Comparison of ENCODE assay signal across 8 cellular contexts in the genomic region with DNA sequence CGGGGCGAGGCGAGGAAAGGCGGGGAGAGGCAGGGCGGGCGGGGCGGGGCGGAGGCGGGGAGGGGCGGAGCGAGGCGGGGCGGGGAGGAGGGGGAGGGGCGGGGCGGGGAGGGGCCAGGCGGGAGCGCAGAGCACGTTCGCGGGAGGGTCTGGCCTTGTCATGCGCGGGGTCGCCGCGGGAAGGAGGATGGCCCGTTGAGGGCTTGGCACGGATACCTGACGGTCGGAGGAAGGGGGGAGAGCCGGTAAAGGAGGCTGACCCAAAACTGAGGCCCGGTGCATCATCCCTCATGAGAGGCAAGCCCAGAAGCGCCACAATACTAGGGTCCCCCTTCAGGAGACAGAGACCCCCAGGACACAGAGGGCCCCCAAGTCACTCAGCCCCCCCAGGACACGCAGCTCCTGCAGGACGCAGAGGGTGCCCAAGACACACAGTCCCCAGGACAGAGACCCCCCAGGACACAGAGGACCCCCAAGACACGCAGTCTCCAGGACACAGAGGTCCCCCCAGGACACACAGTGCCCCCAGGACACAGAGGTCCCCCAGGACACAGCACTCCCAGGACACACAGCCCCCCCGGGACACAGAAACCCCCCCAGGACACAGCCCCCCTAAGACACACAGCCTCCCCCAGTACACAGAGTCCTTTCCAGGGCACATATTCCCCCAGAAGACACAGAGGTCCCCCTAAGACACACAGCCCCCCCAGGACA. TPM values are rescaled to one million over a fixed set of nuclear protein-coding genes. Genes with fewer than 3 reads are reported as not detected.
DNase-seq lines count a peak whose midpoint lies in the region; ATAC-seq and TF ChIP-seq lines count a peak whose summit lies in the region.

No MANE protein-coding gene starts in this region.

- ATAC-seq in GM18867 (IDR thresholded peaks at IDR 0.05; ENCODE audit: unreplicated experiment), result no peak
- ATAC-seq in GM18868 (IDR thresholded peaks at IDR 0.05; ENCODE audit: unreplicated experiment), result no peak

- no peaks in the 10 kb centered on the region for H3K9me3 Mint-ChIP-seq in Calu3 (ENCODE audit: low read depth, unreplicated experiment)

- no peaks in the 10 kb centered on the region; the same call in 1 of the 2 replicates for H3K4me1 ChIP-seq in HUES48 (ENCODE audit: control insufficient read depth, insufficient read depth, low read length)
- H3K4me1 ChIP-seq in neutrophil (ENCODE audit: control insufficient read depth in 1 of 2, insufficient read depth in 1 of 2, low read depth in 1 of 2, low read length in 1 of 2), result peaks cover 19 to 23% of the 10 kb centered on the region in 2 experiments

- peaks cover 8% of the 10 kb centered on the region for H3K36me3 ChIP-seq in HUES48 (ENCODE audit: control insufficient read depth, insufficient read depth, low read length)
- peaks cover 8% of the 10 kb centered on the region for H3K36me3 ChIP-seq in neutrophil

- H3K9ac ChIP-seq in HUES48 (ENCODE audit: low read depth, low read length), result no peak overlapping the region

- H3K27me3 ChIP-seq in HUES48 (ENCODE audit: control insufficient read depth, insufficient read depth, low read length) (no peaks in the 10 kb centered on the region), neutrophil (no peaks in the 10 kb centered on the region)

- BruUV-seq in Calu3 (replicated peaks; lab: Mats Ljungman, UMichigan), result no TSS peak

- H3K27me3 Mint-ChIP-seq in Calu3 (ENCODE audit: unreplicated experiment), result no peaks in the 10 kb centered on the region

- CTCF ChIA-PET in Calu3 (lab: Charles Lee), result no interaction called here

- peak overlapping the region; percentile 59 for H3K4me3 ChIP-seq in HUES48 (ENCODE audit: low read depth, low read length)
- peak overlapping the region; percentile 55 for H3K4me3 ChIP-seq in WI38 (ENCODE audit: low read depth, low read length)
- peak overlapping the region; percentile 53 for H3K4me3 ChIP-seq in fibroblast of pulmonary artery (replicated peaks; ENCODE audit: low read depth, low read length)
- H3K4me3 ChIP-seq in neutrophil (ENCODE audit: low read depth in 1 of 2, low read length in 1 of 2), result peak overlapping the region in 1 of 2 experiments; percentile 27

- H3K4me1 Mint-ChIP-seq in Calu3 (ENCODE audit: low read depth, unreplicated experiment), result peaks cover 23% of the 10 kb centered on the region

- H3K4me3 Mint-ChIP-seq in Calu3 (ENCODE audit: low read depth, unreplicated experiment), result peak overlapping the region; percentile 84

- no peak overlapping the region for H3K27ac ChIP-seq in HUES48 (ENCODE audit: low read depth, low read length)
- peak overlapping the region; percentile 91 for H3K27ac ChIP-seq in neutrophil

- H3K9me3 ChIP-seq in HUES48 (ENCODE audit: control insufficient read depth, insufficient read depth, low read length), result no peaks in the 10 kb centered on the region
- no peaks in the 10 kb centered on the region for H3K9me3 ChIP-seq in neutrophil

- TF ChIP-seq CTCF in Calu3 (IDR thresholded peaks at IDR 0.05; ENCODE audit: unreplicated experiment), result no peak
- TF ChIP-seq CTCF in WI38 (IDR thresholded peaks at IDR 0.05; ENCODE audit: low read depth, low read length), result no peak
- TF ChIP-seq CTCF in fibroblast of pulmonary artery (IDR thresholded peaks at IDR 0.05; ENCODE audit: low read length, missing control alignments), result no peak
- no peak for TF ChIP-seq CTCF in neutrophil (IDR thresholded peaks at IDR 0.05)

- intact Hi-C loops in Calu3 (cut with micrococcal nuclease; ENCODE audit: unreplicated experiment), result no loop called here

- peak overlapping the region; percentile 43 for H3K27ac Mint-ChIP-seq in Calu3 (ENCODE audit: unreplicated experiment)

- DNase-seq in Calu3 (no peak), fibroblast of pulmonary artery (ENCODE audit: low read depth) (no peak), epidermal melanocyte (ENCODE audit: insufficient read length, low spot score) (no peak)

- H3K36me3 Mint-ChIP-seq in Calu3 (ENCODE audit: insufficient read depth, unreplicated experiment), result peaks cover 49% of the 10 kb centered on the region

RNA-seq across cellular contexts. Expression of gene WDR45B, which starts 0.7 kb away (rescaled TPM):
- total RNA-seq in Calu3 (2022), result 106 and 108 TPM in 2 replicates

RNA-seq across cellular contexts. Expression of gene RAB40B, which starts 49.6 kb away (rescaled TPM):
- 20.5 and 21.9 TPM in 2 replicates for total RNA-seq in Calu3 (2022)
